In the genomic region with DNA sequence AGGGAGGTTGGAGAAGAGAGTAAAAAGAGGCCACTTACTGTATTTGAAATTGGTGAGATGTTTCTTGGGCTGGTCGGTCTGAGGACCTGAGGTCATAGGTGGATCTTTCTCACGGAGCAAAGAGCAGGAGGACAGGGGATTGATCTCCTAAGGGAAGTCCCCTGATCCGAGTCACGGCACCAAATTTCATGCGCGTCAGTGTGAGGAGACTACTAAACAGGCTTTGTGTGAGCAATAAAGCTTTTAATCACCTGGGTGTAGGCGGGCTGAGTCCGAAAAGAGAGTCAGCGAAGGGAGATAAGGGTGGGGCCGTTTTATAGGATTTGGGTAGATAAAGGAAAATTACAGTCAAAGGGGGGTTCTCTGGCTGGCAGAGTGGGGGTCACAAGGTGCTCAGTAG, we compare ENCODE assay signal across 11 cellular contexts. TPM values are rescaled to one million over a fixed set of nuclear protein-coding genes. Genes with fewer than 3 reads are reported as not detected.
"Had no signal": no experiment of that assay in that cellular context is flagged by ENCODE, and none has a peak within 500 bp of the region (broad histone marks: within the 10 kb centered on the region; RNA-seq: fewer than 3 reads in every experiment).

No MANE protein-coding gene starts in this region.

RNA-seq across cellular contexts. Expression of a gene that starts 16.6 kb away (rescaled TPM):
- total RNA-seq: esophagus mucosa; gastrocnemius medialis; left ventricle myocardium superior; lower lobe of right lung; mucosa of gallbladder; naive thymus-derived CD4-positive, alpha-beta T cell; pulmonary artery endothelial cell; thoracic aorta; tibial nerve; ureter; vagina had no signal
- polyA plus RNA-seq: naive thymus-derived CD4-positive, alpha-beta T cell had no signal
